Comparison of ENCODE assay signal across 25 cellular contexts in the genomic region with DNA sequence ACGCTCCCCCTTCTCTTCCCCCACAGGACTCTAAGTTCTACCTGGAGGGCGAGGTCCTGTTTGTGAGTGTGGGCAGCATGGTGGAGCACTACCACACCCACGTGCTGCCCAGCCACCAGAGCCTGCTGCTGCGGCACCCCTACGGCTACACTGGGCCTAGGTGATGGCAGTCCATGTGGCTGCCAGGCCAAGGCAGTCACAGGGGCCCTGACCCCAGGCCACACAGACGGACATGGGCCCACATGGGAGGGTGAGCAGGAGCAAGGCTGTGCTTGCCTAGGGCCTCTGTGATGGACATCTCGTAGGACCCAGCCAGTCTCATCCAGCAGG. TPM values are rescaled to one million over a fixed set of nuclear protein-coding genes. Genes with fewer than 3 reads are reported as not detected.
DNase-seq lines count a peak whose midpoint lies in the region; ATAC-seq, FAIRE-seq and TF ChIP-seq lines count a peak whose summit lies in the region.
"Had no signal": no experiment of that assay in that cellular context is flagged by ENCODE, and none has a peak within 500 bp of the region (broad histone marks: within the 10 kb centered on the region; RNA-seq: fewer than 3 reads in every experiment).

No MANE protein-coding gene starts in this region.

- intact Hi-C loops in left lung (cut with DNase I) (no loop called here), spleen (cut with DNase I; ENCODE audit: low total_unique reads) (no loop called here), breast epithelium (cut with DNase I; ENCODE audit: low total_unique reads) (loop anchor here (10.0 kb wide), 1 partner anchor 819 kb away; no protein-coding TSS in a partner anchor)

- no peaks in the 10 kb centered on the region for H3K9me3 ChIP-seq in left lung
- H3K9me3 ChIP-seq in spleen, result no peaks in the 10 kb centered on the region
- H3K9me3 ChIP-seq in breast epithelium, result no peaks in the 10 kb centered on the region
- H3K9me3 ChIP-seq: gastrocnemius medialis, SJSA1, tibial nerve had no signal

- TF ChIP-seq POLR2A in spleen (IDR thresholded peaks at IDR 0.05), result no peak
- TF ChIP-seq POLR2A in breast epithelium (IDR thresholded peaks at IDR 0.05), result no peak

- no peak overlapping the region for H3K4me3 ChIP-seq in left lung
- H3K4me3 ChIP-seq in spleen, result no peak overlapping the region
- H3K4me3 ChIP-seq in breast epithelium, result no peak overlapping the region
- H3K4me3 ChIP-seq: gastrocnemius medialis, SJSA1, tibial nerve had no signal

- TF ChIP-seq CTCF in left lung (IDR thresholded peaks at IDR 0.05) (no peak), spleen (IDR thresholded peaks at IDR 0.05 in 8 of 11, conservative IDR thresholded peaks at IDR 0.05 in 3 of 11) (no peak), breast epithelium (IDR thresholded peaks at IDR 0.05) (no peak)

- H3K27ac ChIP-seq in left lung, result no peak overlapping the region
- peak overlapping the region in 6 of 8 donors; percentile 81 to 93 (median 85) for H3K27ac ChIP-seq in spleen
- no peak overlapping the region for H3K27ac ChIP-seq in breast epithelium
- H3K27ac ChIP-seq: 22Rv1, gastrocnemius medialis, HL-60, SJSA1, tibial nerve had no signal

- peak; percentile 31 for FAIRE-seq in HTR-8/SVneo (lab: Jason Lieb, UNC)

- H3K36me3 ChIP-seq in left lung (peaks cover 0 to 81% of the 10 kb centered on the region in 2 donors), spleen (peaks cover 0 to 86% (median 73%) of the 10 kb centered on the region in 6 donors), breast epithelium (peaks cover 10% of the 10 kb centered on the region)
- H3K36me3 ChIP-seq: SJSA1 had no signal

- no peak for ATAC-seq in left lung
- no peak for ATAC-seq in HG02571 (IDR thresholded peaks at IDR 0.05; ENCODE audit: unreplicated experiment)
- ATAC-seq: esophagus mucosa, gastrocnemius medialis, left colon, right cardiac atrium had no signal

- H3K27me3 ChIP-seq in left lung (no peaks in the 10 kb centered on the region), spleen (replicated peaks in 1 of 7) (no peaks in the 10 kb centered on the region), breast epithelium (no peaks in the 10 kb centered on the region)
- H3K27me3 ChIP-seq: gastrocnemius medialis, SJSA1, tibial nerve had no signal

- H3K4me1 ChIP-seq in left lung (peaks cover 8 to 47% of the 10 kb centered on the region in 2 donors), spleen (peaks cover 54 to 98% (median 86%) of the 10 kb centered on the region in 6 donors), breast epithelium (no peaks in the 10 kb centered on the region)
- H3K4me1 ChIP-seq: SJSA1 had no signal

- DNase-seq in activated CD4-positive, CD25-positive, alpha-beta regulatory T cell treated with anti-CD3 and anti-CD28 coated beads, Interleukin-2, amount 50 U/mL, for 72 hours, result peak; percentile 23
- no peak for DNase-seq in activated CD4-positive, CD25-positive, alpha-beta regulatory T cell (lab: John Stamatoyannopoulos, UW)
- DNase-seq in HTR-8/SVneo (ENCODE audit: insufficient read length, low spot score), result no peak
- peak; percentile 29 to 50 for DNase-seq in left lung
- no peak for DNase-seq in spleen
- DNase-seq in SW 1271 (lab: John Stamatoyannopoulos, UW), result no peak
- no peak for DNase-seq in breast epithelium (ENCODE audit: low spot score in 2 of 2)
- DNase-seq: amniotic stem cell; CD4-positive, alpha-beta T cell; DMS53; MM.1S; NCI-H1694; NCI-H748 treated with DMSO at 0.1 percent for 48 hours; occipital lobe; stimulated activated naive CD4-positive, alpha-beta T cell; T-helper 2 cell had no signal

- WGBS in spleen, 5 donors, result 80 to 87% (median 84%) methylated on average over 5 to 7 of the region's 7 CpGs

RNA-seq across cellular contexts. Expression of gene ADD1, which starts 10.0 kb away (rescaled TPM):
- total RNA-seq in left lung (100 to 1,000 TPM; 262 to 265 TPM), spleen (100 to 1,000 TPM; 260 to 348 (median 295) TPM), breast epithelium (100 to 1,000 TPM; 161 to 193 (median 181) TPM)
- 100 to 1,000 TPM; 175 to 224 (median 194) TPM for polyA plus RNA-seq in spleen

RNA-seq across cellular contexts. Expression of gene SH3BP2, which starts 40.8 kb away (rescaled TPM):
- total RNA-seq in left lung (100 to 1,000 TPM in 1 of 2 donors, 10 to 100 TPM in 1; 58.2 to 113 TPM), spleen (100 to 1,000 TPM; 150 to 295 (median 265) TPM), breast epithelium (10 to 100 TPM; 40.5 to 74.8 (median 59.3) TPM)
- 100 to 1,000 TPM in 1 of 3 donors, 10 to 100 TPM in 2; 42.0 to 138 (median 43.5) TPM for polyA plus RNA-seq in spleen

Comparison
In these comparisons a context has a peak if more than half of its experiments do, and no peak if none do; other contexts are left out.
1. DNase-seq: peak in activated CD4-positive, CD25-positive, alpha-beta regulatory T cell treated with anti-CD3 and anti-CD28 coated beads, Interleukin-2, amount 50 U/mL, for 72 hours (single experiment) and left lung (2 of 2); none in activated CD4-positive, CD25-positive, alpha-beta regulatory T cell (0 of 4), HTR-8/SVneo (single experiment), spleen (single experiment), SW 1271 (0 of 2) and breast epithelium (0 of 2).
2. H3K27ac ChIP-seq: peak in spleen (6 of 8); none in left lung (0 of 2) and breast epithelium (0 of 2).